ENCODE assay signal across 14 cellular contexts in genomic region chr1:115668579-115668978, GRCh38. TPM values are rescaled to one million over a fixed set of nuclear protein-coding genes. Genes with fewer than 3 reads are reported as not detected.
DNase-seq lines count a peak whose midpoint lies in the region; ATAC-seq and TF ChIP-seq lines count a peak whose summit lies in the region.
"Had no signal": no experiment of that assay in that cellular context is flagged by ENCODE, and none has a peak within 500 bp of the region (broad histone marks: within the 10 kb centered on the region; RNA-seq: fewer than 3 reads in every experiment).

No MANE protein-coding gene starts in this region.

- dilution Hi-C loops in IMR-90 (cut with HindIII; ENCODE audit: low sequenced_read_pairs, unreplicated experiment), result no loop called here

- DNase-seq in IMR-90 (peak; percentile 57), SK-N-SH (no peak), epithelial cell of prostate (ENCODE audit: low read depth, low spot score) (no peak), smooth muscle cell (lab: John Stamatoyannopoulos, UW; ENCODE audit: unreplicated experiment) (no peak)
- DNase-seq in stimulated activated CD4-positive, alpha-beta T cell treated with anti-CD3 and anti-CD28 coated beads, Interleukin-15, amount 100 ng/mL, for 24 hours, result no peak
- DNase-seq in CD4-positive, alpha-beta memory T cell, result no peak
- no peak for DNase-seq in activated naive CD4-positive, alpha-beta T cell (lab: John Stamatoyannopoulos, UW)
- DNase-seq: DMS153; heart left ventricle; NCI-H1105; pancreas; stimulated activated CD4-positive, alpha-beta T cell treated with anti-CD3 and anti-CD28 coated beads, Interleukin-4, amount 100 ng/mL, for 4 hours had no signal

- H3K9me2 ChIP-seq in SK-N-SH, result no peaks in the 10 kb centered on the region

- H2AK9ac ChIP-seq in IMR-90 (replicated peaks; ENCODE audit: low read depth, low read length, poor library complexity), result no peak overlapping the region

- no peak overlapping the region for H2BK15ac ChIP-seq in IMR-90 (ENCODE audit: low read depth, low read length)

- no peak overlapping the region for H3K4ac ChIP-seq in IMR-90 (ENCODE audit: low read depth, low read length)

- H3K9ac ChIP-seq in IMR-90 (ENCODE audit: low read depth, low read length) (no peak overlapping the region), SK-N-SH (peak overlapping the region; percentile 2; the same call in 1 of the 2 replicates), smooth muscle cell (ENCODE audit: low read depth) (no peak overlapping the region)

- peak; percentile 18; the same call in 1 of the 2 replicates for ATAC-seq in IMR-90 (ENCODE audit: low read depth)
- ATAC-seq: activated CD8-positive, alpha-beta T cell treated with anti-CD3 and anti-CD28 coated beads for 36 hours; heart left ventricle; pancreas had no signal

- peak overlapping the region; percentile 42; the same call in 1 of the 2 replicates for H2BK120ac ChIP-seq in IMR-90 (ENCODE audit: low read depth, low read length)

- H3K4me3 ChIP-seq in IMR-90 (ENCODE audit: insufficient read depth, low read depth, low read length) (no peak overlapping the region), SK-N-SH (ENCODE audit: low read depth in 2 of 2, low read length in 1 of 2) (no peak overlapping the region), smooth muscle cell (no peak overlapping the region)
- H3K4me3 ChIP-seq in CD4-positive, alpha-beta memory T cell (ENCODE audit: low read length in 2 of 2), result no peak overlapping the region
- H3K4me3 ChIP-seq: heart left ventricle, pancreas had no signal

- H3K27me3 ChIP-seq in IMR-90 (ENCODE audit: control insufficient read depth, insufficient read depth, low read length) (no peaks in the 10 kb centered on the region), SK-N-SH (ENCODE audit: insufficient read depth) (no peaks in the 10 kb centered on the region), smooth muscle cell (ENCODE audit: low read depth) (no peaks in the 10 kb centered on the region)
- H3K27me3 ChIP-seq in CD4-positive, alpha-beta memory T cell (ENCODE audit: insufficient read depth, low read length), result no peaks in the 10 kb centered on the region
- H3K27me3 ChIP-seq: heart left ventricle, pancreas had no signal

- CTCF ChIA-PET in IMR-90 (lab: Yijun Ruan, JAX), result interaction anchor here (0.7 to 2.9 kb wide), 3 partner anchors 9 to 38 kb away, joined by 3 to 14 read pairs (median 3); no protein-coding TSS in a partner anchor
- CTCF ChIA-PET in SK-N-SH (lab: Yijun Ruan, JAX), result interaction anchor here (0.8 to 2.2 kb wide), 4 partner anchors 12 to 60 kb away, joined by 3 to 6 read pairs (median 4); no protein-coding TSS in a partner anchor
- CTCF ChIA-PET in CD4-positive, alpha-beta memory T cell (lab: Charles Lee; ENCODE audit: partially characterized antibody), result interaction anchor here (1.4 kb wide), 1 partner anchor 38 kb away, joined by 4 read pairs; no protein-coding TSS in a partner anchor

- H3K4me1 ChIP-seq in IMR-90 (ENCODE audit: control insufficient read depth, insufficient read depth, low read length) (peaks cover 19% of the 10 kb centered on the region), SK-N-SH (ENCODE audit: control insufficient read depth in 1 of 2, insufficient read depth in 2 of 2, low read depth in 1 of 2, low read length in 1 of 2) (peaks cover 16 to 23% of the 10 kb centered on the region in 2 experiments; a peak in 3 of 4 replicates), smooth muscle cell (ENCODE audit: low read depth) (no peaks in the 10 kb centered on the region)
- no peaks in the 10 kb centered on the region for H3K4me1 ChIP-seq in CD4-positive, alpha-beta memory T cell (ENCODE audit: insufficient read depth, low read length)

- H4K20me1 ChIP-seq in IMR-90 (ENCODE audit: insufficient read depth, low read length), result peaks cover 6% of the 10 kb centered on the region; the same call in 1 of the 2 replicates
- no peaks in the 10 kb centered on the region for H4K20me1 ChIP-seq in SK-N-SH (ENCODE audit: insufficient read depth)
- no peaks in the 10 kb centered on the region for H4K20me1 ChIP-seq in smooth muscle cell (ENCODE audit: low read depth)

- no peak overlapping the region for H4K5ac ChIP-seq in IMR-90 (ENCODE audit: low read depth, low read length)

- no peaks in the 10 kb centered on the region for H3K27me3 Mint-ChIP-seq in CD4-positive, alpha-beta memory T cell
- H3K27me3 Mint-ChIP-seq: activated CD8-positive, alpha-beta T cell treated with anti-CD3 and anti-CD28 coated beads for 36 hours had no signal

- no peak overlapping the region for H3K56ac ChIP-seq in IMR-90 (ENCODE audit: extremely low read depth, insufficient read depth, low read length)

- H3K79me2 ChIP-seq in SK-N-SH (ENCODE audit: insufficient read depth), result peaks cover 50% of the 10 kb centered on the region; the same call in 1 of the 2 replicates
- no peaks in the 10 kb centered on the region for H3K79me2 ChIP-seq in smooth muscle cell (ENCODE audit: low read depth)

- peaks cover 5% of the 10 kb centered on the region; the same call in 1 of the 2 replicates for H3K9me3 ChIP-seq in IMR-90 (ENCODE audit: control insufficient read depth, insufficient read depth, low read length)
- 0 out of 2 replicates have a peak, but pooled peaks cover 8% of the 10 kb centered on the region for H3K9me3 ChIP-seq in SK-N-SH
- no peaks in the 10 kb centered on the region for H3K9me3 ChIP-seq in smooth muscle cell (replicated peaks; ENCODE audit: low read depth)
- H3K9me3 ChIP-seq in CD4-positive, alpha-beta memory T cell (ENCODE audit: control insufficient read depth in 1 of 2, low read length in 2 of 2), result no peaks in the 10 kb centered on the region
- H3K9me3 ChIP-seq: pancreas had no signal

- no peak overlapping the region for H3K27ac Mint-ChIP-seq in CD4-positive, alpha-beta memory T cell
- H3K27ac Mint-ChIP-seq: activated CD8-positive, alpha-beta T cell treated with anti-CD3 and anti-CD28 coated beads for 36 hours had no signal

- POLR2A ChIA-PET in IMR-90 (lab: Charles Lee; ENCODE audit: unreplicated experiment) (no interaction called here), SK-N-SH (lab: Yijun Ruan, JAX) (no interaction called here)
- POLR2A ChIA-PET in CD4-positive, alpha-beta memory T cell (lab: Charles Lee; ENCODE audit: partially characterized antibody), result no interaction called here

- peaks cover 13% of the 10 kb centered on the region; the same call in 1 of the 2 replicates for H3K9me1 ChIP-seq in IMR-90 (ENCODE audit: insufficient read depth, low read length)

- TF ChIP-seq RAD21 in IMR-90 (IDR thresholded peaks at IDR 0.05; ENCODE audit: low read length), result no peak
- TF ChIP-seq RAD21 in SK-N-SH (IDR thresholded peaks at IDR 0.05; ENCODE audit: low read length), result no peak

- peak overlapping the region; percentile 21; the same call in 1 of the 2 replicates for H3K27ac ChIP-seq in IMR-90 (ENCODE audit: insufficient read depth, low read length)
- peak overlapping the region; percentile 39 to 84 for H3K27ac ChIP-seq in SK-N-SH (ENCODE audit: low read depth in 2 of 2, low read length in 1 of 2)
- H3K27ac ChIP-seq in epithelial cell of prostate, result peak overlapping the region; percentile 66
- H3K27ac ChIP-seq in smooth muscle cell (ENCODE audit: low read depth), result peak overlapping the region; percentile 91
- no peak overlapping the region for H3K27ac ChIP-seq in CD4-positive, alpha-beta memory T cell (ENCODE audit: low read depth, low read length)
- H3K27ac ChIP-seq: pancreas had no signal

- no peak overlapping the region for H3K18ac ChIP-seq in IMR-90 (ENCODE audit: low read depth, low read length)

- TF ChIP-seq EP300 in SK-N-SH (IDR thresholded peaks at IDR 0.05; ENCODE audit: borderline replicate concordance in 1 of 2, low read depth in 1 of 2, low read length in 1 of 2), result no peak; a peak in 1 of 4 replicates

- intact Hi-C loops in IMR-90 (cut with micrococcal nuclease), result no loop called here
- intact Hi-C loops in CD4-positive, alpha-beta memory T cell (cut with micrococcal nuclease), result no loop called here

- no CpG with 5 or more reads among the region's 1 CpG for WGBS in IMR-90 (ENCODE audit: extremely low coverage in 2 of 2, insufficient read length in 1 of 2), 2 experiments
- WGBS in SK-N-SH (ENCODE audit: low lambda C conversion rate), result 24% methylated on average over 1 of the region's 1 CpG
- WGBS in smooth muscle cell (ENCODE audit: low lambda C conversion rate), result 33% methylated on average over 1 of the region's 1 CpG

- H3K36me3 Mint-ChIP-seq in CD4-positive, alpha-beta memory T cell, result peaks cover 5 to 9% of the 10 kb centered on the region in 2 donors
- H3K36me3 Mint-ChIP-seq: activated naive CD4-positive, alpha-beta T cell treated with anti-CD3 and anti-CD28 coated beads, Interleukin-2, amount 50 U/mL, for 72 hours had no signal

- no peak for TF ChIP-seq POLR2A in IMR-90 (IDR thresholded peaks at IDR 0.05; ENCODE audit: low read depth, low read length)

- TF ChIP-seq CTCF in IMR-90 (conservative IDR thresholded peaks at IDR 0.05; ENCODE audit: low read depth, low read length) (no peak), SK-N-SH (IDR thresholded peaks at IDR 0.05) (no peak), smooth muscle cell (IDR thresholded peaks at IDR 0.05; ENCODE audit: borderline replicate concordance, insufficient read depth, poor library complexity, severe bottlenecking) (no peak)

- BruUV-seq in IMR-90 (replicated peaks; lab: Mats Ljungman, UMichigan), result no TSS peak

- H3K14ac ChIP-seq in IMR-90 (replicated peaks; ENCODE audit: low read depth, low read length), result peak overlapping the region; percentile 5; the same call in 1 of the 2 replicates

- peaks cover 0 to 2% (median 0%) of the 10 kb centered on the region in 8 donors for H3K9me3 Mint-ChIP-seq in CD4-positive, alpha-beta memory T cell
- H3K9me3 Mint-ChIP-seq: activated CD8-positive, alpha-beta T cell treated with anti-CD3 and anti-CD28 coated beads for 36 hours; activated naive CD4-positive, alpha-beta T cell treated with anti-CD3 and anti-CD28 coated beads, Interleukin-2, amount 50 U/mL, for 72 hours had no signal

- H4K91ac ChIP-seq in IMR-90 (ENCODE audit: insufficient read depth, low read depth, low read length), result no peak overlapping the region; the same call in 1 of the 2 replicates

- H3K36me3 ChIP-seq in IMR-90 (ENCODE audit: control insufficient read depth, insufficient read depth, low read length) (peaks cover 18% of the 10 kb centered on the region), SK-N-SH (replicated peaks in 1 of 2; ENCODE audit: control insufficient read depth in 1 of 2, insufficient read depth in 2 of 2, low read length in 1 of 2) (peaks cover 28 to 41% of the 10 kb centered on the region in 2 experiments), smooth muscle cell (ENCODE audit: low read depth) (no peaks in the 10 kb centered on the region)
- no peaks in the 10 kb centered on the region for H3K36me3 ChIP-seq in CD4-positive, alpha-beta memory T cell (ENCODE audit: insufficient read depth, low read length)
- H3K36me3 ChIP-seq: pancreas had no signal

- no peaks in the 10 kb centered on the region for H3K4me1 Mint-ChIP-seq in CD4-positive, alpha-beta memory T cell

- H3K79me1 ChIP-seq in IMR-90 (ENCODE audit: low read depth in 1 of 2, low read length in 2 of 2), result peaks cover 7 to 42% of the 10 kb centered on the region in 2 experiments

- no peak overlapping the region for H3K4me2 ChIP-seq in IMR-90 (ENCODE audit: low read depth, low read length)
- peak overlapping the region; percentile 43; the same call in 1 of the 2 replicates for H3K4me2 ChIP-seq in SK-N-SH
- peak overlapping the region; percentile 39 for H3K4me2 ChIP-seq in smooth muscle cell

- no peak overlapping the region for H3K23ac ChIP-seq in IMR-90 (ENCODE audit: low read depth, low read length)

- no peak overlapping the region for H2BK20ac ChIP-seq in IMR-90 (ENCODE audit: low read depth, low read length)

- in situ Hi-C loops in IMR-90 (cut with MboI; ENCODE audit: low sequenced_read_pairs), result no loop called here

- H2AK5ac ChIP-seq in IMR-90 (ENCODE audit: low read depth, low read length), result no peak overlapping the region

- H2AFZ ChIP-seq in IMR-90 (replicated peaks; ENCODE audit: low read length, poor library complexity), result no peak overlapping the region
- H2AFZ ChIP-seq in SK-N-SH (ENCODE audit: low read depth), result no peak overlapping the region; the same call in 1 of the 2 replicates
- H2AFZ ChIP-seq in smooth muscle cell (ENCODE audit: low read depth), result no peak overlapping the region

- peak overlapping the region; percentile 16 for H2BK5ac ChIP-seq in IMR-90 (ENCODE audit: low read depth, low read length, poor library complexity, severe bottlenecking)

- H3F3A ChIP-seq in SK-N-SH (replicated peaks; ENCODE audit: insufficient read depth) (peaks cover 24% of the 10 kb centered on the region), smooth muscle cell (ENCODE audit: low read depth) (peaks cover 8% of the 10 kb centered on the region)

- H4K8ac ChIP-seq in IMR-90 (ENCODE audit: low read depth in 2 of 2, low read length in 2 of 2), result no peak overlapping the region

- no peak overlapping the region for H3K4me3 Mint-ChIP-seq in CD4-positive, alpha-beta memory T cell
- H3K4me3 Mint-ChIP-seq: activated CD8-positive, alpha-beta T cell treated with anti-CD3 and anti-CD28 coated beads for 36 hours had no signal

RNA-seq across cellular contexts. Expression of gene VANGL1, which starts 26.8 kb away (rescaled TPM):
- total RNA-seq in IMR-90 (2012; rRNA removed) (6.1 and 7.5 TPM in 2 replicates), smooth muscle cell (7.9 and 12.2 TPM in 2 replicates)
- polyA plus RNA-seq in IMR-90 (2012; rRNA removed) (6.7 and 7.5 TPM in 2 replicates), SK-N-SH (2012; rRNA removed) (5.4 TPM in 2 replicates), smooth muscle cell (5.5 and 6.5 TPM in 2 replicates)
- polyA plus RNA-seq in IMR-90 (2012; cell fraction: cytosol; rRNA removed), result 3.2 and 4.9 TPM in 2 replicates
- 2.0 and 2.8 TPM in 2 replicates for polyA plus RNA-seq in IMR-90 (2012; cell fraction: nucleus; rRNA removed; ENCODE audit: low replicate concordance)
- polyA plus RNA-seq in SK-N-SH (2012; cell fraction: cytosol; rRNA removed), result 5.6 and 6.6 TPM in 2 replicates
- polyA plus RNA-seq in SK-N-SH (2012; cell fraction: nucleus; rRNA removed), result 2.3 and 4.9 TPM in 2 replicates
- total RNA-seq in CD4-positive, alpha-beta memory T cell, result 1 to 10 TPM; 1.5 to 1.9 TPM
- polyA plus RNA-seq in CD4-positive, alpha-beta memory T cell, result 1 to 10 TPM; 1.6 to 2.3 TPM
